ENCODE assay signal across 2 cellular contexts in the genomic region with DNA sequence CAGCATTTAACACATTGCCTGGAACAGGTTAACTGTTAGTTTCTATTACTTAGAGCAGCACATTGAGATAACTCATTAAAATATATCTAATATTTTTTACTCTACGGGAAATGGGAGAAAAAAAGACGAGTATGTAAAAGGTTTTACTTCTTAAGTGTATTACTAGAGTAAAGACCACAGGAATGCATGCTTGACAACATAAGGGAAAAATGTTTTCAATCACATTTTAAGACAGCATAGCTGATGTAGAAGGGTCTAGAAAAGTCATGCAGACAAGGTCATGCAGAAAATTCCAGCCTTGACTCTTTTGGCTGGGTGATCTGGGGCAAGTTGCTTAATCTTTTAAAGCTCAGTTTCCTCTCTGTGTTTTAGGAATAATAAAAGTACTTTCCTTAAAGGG.
TF ChIP-seq lines count a peak whose summit lies in the region.

No MANE protein-coding gene starts in this region.

TF ChIP-seq in liver, 16 proteins besides CTCF, POLR2A, EP300 and RAD21 (continued from another document):
- TF ChIP-seq, protein P1, sequence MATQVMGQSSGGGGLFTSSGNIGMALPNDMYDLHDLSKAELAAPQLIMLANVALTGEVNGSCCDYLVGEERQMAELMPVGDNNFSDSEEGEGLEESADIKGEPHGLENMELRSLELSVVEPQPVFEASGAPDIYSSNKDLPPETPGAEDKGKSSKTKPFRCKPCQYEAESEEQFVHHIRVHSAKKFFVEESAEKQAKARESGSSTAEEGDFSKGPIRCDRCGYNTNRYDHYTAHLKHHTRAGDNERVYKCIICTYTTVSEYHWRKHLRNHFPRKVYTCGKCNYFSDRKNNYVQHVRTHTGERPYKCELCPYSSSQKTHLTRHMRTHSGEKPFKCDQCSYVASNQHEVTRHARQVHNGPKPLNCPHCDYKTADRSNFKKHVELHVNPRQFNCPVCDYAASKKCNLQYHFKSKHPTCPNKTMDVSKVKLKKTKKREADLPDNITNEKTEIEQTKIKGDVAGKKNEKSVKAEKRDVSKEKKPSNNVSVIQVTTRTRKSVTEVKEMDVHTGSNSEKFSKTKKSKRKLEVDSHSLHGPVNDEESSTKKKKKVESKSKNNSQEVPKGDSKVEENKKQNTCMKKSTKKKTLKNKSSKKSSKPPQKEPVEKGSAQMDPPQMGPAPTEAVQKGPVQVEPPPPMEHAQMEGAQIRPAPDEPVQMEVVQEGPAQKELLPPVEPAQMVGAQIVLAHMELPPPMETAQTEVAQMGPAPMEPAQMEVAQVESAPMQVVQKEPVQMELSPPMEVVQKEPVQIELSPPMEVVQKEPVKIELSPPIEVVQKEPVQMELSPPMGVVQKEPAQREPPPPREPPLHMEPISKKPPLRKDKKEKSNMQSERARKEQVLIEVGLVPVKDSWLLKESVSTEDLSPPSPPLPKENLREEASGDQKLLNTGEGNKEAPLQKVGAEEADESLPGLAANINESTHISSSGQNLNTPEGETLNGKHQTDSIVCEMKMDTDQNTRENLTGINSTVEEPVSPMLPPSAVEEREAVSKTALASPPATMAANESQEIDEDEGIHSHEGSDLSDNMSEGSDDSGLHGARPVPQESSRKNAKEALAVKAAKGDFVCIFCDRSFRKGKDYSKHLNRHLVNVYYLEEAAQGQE (IDR thresholded peaks at IDR 0.05) = no peak
- TF ChIP-seq FOXA1 (IDR thresholded peaks at IDR 0.05) (no peak), FOXA2 (IDR thresholded peaks at IDR 0.05) (no peak)
- TF ChIP-seq, protein P2, sequence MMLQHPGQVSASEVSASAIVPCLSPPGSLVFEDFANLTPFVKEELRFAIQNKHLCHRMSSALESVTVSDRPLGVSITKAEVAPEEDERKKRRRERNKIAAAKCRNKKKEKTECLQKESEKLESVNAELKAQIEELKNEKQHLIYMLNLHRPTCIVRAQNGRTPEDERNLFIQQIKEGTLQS (IDR thresholded peaks at IDR 0.05) = no peak

TF ChIP-seq in HepG2, 621 proteins besides CTCF, POLR2A, EP300 and RAD21:
- TF ChIP-seq, protein P3, sequence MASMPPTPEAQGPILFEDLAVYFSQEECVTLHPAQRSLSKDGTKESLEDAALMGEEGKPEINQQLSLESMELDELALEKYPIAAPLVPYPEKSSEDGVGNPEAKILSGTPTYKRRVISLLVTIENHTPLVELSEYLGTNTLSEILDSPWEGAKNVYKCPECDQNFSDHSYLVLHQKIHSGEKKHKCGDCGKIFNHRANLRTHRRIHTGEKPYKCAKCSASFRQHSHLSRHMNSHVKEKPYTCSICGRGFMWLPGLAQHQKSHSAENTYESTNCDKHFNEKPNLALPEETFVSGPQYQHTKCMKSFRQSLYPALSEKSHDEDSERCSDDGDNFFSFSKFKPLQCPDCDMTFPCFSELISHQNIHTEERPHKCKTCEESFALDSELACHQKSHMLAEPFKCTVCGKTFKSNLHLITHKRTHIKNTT (CRISPR knock-in tag; IDR thresholded peaks at IDR 0.05) = no peak
- TF ChIP-seq KLF6 (CRISPR knock-in tag; IDR thresholded peaks at IDR 0.05) (no peak), SMAD9 (CRISPR knock-in tag; IDR thresholded peaks at IDR 0.05) (no peak), TARDBP (CRISPR knock-in tag; IDR thresholded peaks at IDR 0.05) (no peak), RFXANK (CRISPR knock-in tag; IDR thresholded peaks at IDR 0.05) (no peak), KDM6A (CRISPR knock-in tag; IDR thresholded peaks at IDR 0.05; ENCODE audit: low read depth) (no peak), SMARCE1 (IDR thresholded peaks at IDR 0.05; ENCODE audit: borderline replicate concordance) (no peak), CEBPB (IDR thresholded peaks at IDR 0.05; ENCODE audit: borderline replicate concordance, low read depth, low read length) (no peak), SRSF1 (optimal IDR thresholded peaks at IDR 0.05; ENCODE audit: low read depth, low read length) (no peak), MTF2 (CRISPR knock-in tag; IDR thresholded peaks at IDR 0.05; ENCODE audit: borderline replicate concordance) (no peak), ZMYM4 (CRISPR knock-in tag; IDR thresholded peaks at IDR 0.05) (no peak), RFX1 (IDR thresholded peaks at IDR 0.05) (no peak), SETDB1 (CRISPR knock-in tag; IDR thresholded peaks at IDR 0.05; ENCODE audit: borderline replicate concordance) (no peak), HNRNPLL (IDR thresholded peaks at IDR 0.05; ENCODE audit: low read depth, low read length, poor library complexity, severe bottlenecking) (no peak), MTA3 (CRISPR knock-in tag; IDR thresholded peaks at IDR 0.05) (no peak), MTF1 (CRISPR knock-in tag; IDR thresholded peaks at IDR 0.05) (no peak), CHCHD3 (CRISPR knock-in tag; IDR thresholded peaks at IDR 0.05) (no peak)
- TF ChIP-seq, protein P4, sequence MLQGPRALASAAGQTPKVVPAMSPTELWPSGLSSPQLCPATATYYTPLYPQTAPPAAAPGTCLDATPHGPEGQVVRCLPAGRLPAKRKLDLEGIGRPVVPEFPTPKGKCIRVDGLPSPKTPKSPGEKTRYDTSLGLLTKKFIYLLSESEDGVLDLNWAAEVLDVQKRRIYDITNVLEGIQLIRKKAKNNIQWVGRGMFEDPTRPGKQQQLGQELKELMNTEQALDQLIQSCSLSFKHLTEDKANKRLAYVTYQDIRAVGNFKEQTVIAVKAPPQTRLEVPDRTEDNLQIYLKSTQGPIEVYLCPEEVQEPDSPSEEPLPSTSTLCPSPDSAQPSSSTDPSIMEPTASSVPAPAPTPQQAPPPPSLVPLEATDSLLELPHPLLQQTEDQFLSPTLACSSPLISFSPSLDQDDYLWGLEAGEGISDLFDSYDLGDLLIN (CRISPR knock-in tag; IDR thresholded peaks at IDR 0.05; ENCODE audit: borderline replicate concordance) = no peak
- TF ChIP-seq, protein P5, sequence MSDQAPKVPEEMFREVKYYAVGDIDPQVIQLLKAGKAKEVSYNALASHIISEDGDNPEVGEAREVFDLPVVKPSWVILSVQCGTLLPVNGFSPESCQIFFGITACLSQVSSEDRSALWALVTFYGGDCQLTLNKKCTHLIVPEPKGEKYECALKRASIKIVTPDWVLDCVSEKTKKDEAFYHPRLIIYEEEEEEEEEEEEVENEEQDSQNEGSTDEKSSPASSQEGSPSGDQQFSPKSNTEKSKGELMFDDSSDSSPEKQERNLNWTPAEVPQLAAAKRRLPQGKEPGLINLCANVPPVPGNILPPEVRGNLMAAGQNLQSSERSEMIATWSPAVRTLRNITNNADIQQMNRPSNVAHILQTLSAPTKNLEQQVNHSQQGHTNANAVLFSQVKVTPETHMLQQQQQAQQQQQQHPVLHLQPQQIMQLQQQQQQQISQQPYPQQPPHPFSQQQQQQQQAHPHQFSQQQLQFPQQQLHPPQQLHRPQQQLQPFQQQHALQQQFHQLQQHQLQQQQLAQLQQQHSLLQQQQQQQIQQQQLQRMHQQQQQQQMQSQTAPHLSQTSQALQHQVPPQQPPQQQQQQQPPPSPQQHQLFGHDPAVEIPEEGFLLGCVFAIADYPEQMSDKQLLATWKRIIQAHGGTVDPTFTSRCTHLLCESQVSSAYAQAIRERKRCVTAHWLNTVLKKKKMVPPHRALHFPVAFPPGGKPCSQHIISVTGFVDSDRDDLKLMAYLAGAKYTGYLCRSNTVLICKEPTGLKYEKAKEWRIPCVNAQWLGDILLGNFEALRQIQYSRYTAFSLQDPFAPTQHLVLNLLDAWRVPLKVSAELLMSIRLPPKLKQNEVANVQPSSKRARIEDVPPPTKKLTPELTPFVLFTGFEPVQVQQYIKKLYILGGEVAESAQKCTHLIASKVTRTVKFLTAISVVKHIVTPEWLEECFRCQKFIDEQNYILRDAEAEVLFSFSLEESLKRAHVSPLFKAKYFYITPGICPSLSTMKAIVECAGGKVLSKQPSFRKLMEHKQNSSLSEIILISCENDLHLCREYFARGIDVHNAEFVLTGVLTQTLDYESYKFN (CRISPR knock-in tag; conservative IDR thresholded peaks at IDR 0.05) = no peak
- TF ChIP-seq, protein P6, sequence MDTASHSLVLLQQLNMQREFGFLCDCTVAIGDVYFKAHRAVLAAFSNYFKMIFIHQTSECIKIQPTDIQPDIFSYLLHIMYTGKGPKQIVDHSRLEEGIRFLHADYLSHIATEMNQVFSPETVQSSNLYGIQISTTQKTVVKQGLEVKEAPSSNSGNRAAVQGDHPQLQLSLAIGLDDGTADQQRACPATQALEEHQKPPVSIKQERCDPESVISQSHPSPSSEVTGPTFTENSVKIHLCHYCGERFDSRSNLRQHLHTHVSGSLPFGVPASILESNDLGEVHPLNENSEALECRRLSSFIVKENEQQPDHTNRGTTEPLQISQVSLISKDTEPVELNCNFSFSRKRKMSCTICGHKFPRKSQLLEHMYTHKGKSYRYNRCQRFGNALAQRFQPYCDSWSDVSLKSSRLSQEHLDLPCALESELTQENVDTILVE (CRISPR knock-in tag; IDR thresholded peaks at IDR 0.05) = no peak
